In genomic region chr11:117816151-117816741, GRCh38 we compare ENCODE assay signal across 8 cellular contexts. TPM values are rescaled to one million over a fixed set of nuclear protein-coding genes. Genes with fewer than 3 reads are reported as not detected.
A peak's percentile ranks its signal among the peaks of the same experiment; 100 is the strongest.
DNase-seq lines count a peak whose midpoint lies in the region; ATAC-seq and TF ChIP-seq lines count a peak whose summit lies in the region.

No MANE protein-coding gene starts in this region.

- peaks cover 57% of the 10 kb centered on the region for H3K4me1 Mint-ChIP-seq in T-helper 1 cell treated with Interleukin-12 subunit alpha and Interleukin-12 subunit beta and Interleukin-4 antibody, amounts not matched to agents 30 μg/mL and 1 μg/mL, for 36 hours (ENCODE audit: low read depth)

- H3K9ac ChIP-seq in subcutaneous abdominal adipose tissue (ENCODE audit: low read length in 5 of 5) = peak overlapping the region in 1 of 5 donors; percentile 22

- no peak for TF ChIP-seq CTCF in GM13977 (IDR thresholded peaks at IDR 0.05; ENCODE audit: extremely low read depth, insufficient read depth, missing control alignments)

- H3K4me1 ChIP-seq in subcutaneous abdominal adipose tissue (ENCODE audit: control insufficient read depth in 5 of 5, insufficient read depth in 5 of 5, low read length in 5 of 5) = peaks cover 0 to 39% (median 34%) of the 10 kb centered on the region in 5 donors

- no peaks in the 10 kb centered on the region for H3K9me3 ChIP-seq in subcutaneous abdominal adipose tissue (ENCODE audit: control insufficient read depth in 5 of 5, low read length in 5 of 5)

- H3K4me3 Mint-ChIP-seq in T-helper 1 cell treated with Interleukin-12 subunit alpha and Interleukin-12 subunit beta and Interleukin-4 antibody, amounts not matched to agents 30 μg/mL and 1 μg/mL, for 36 hours = peak overlapping the region; percentile 35

- H3K27me3 Mint-ChIP-seq in T-helper 1 cell treated with Interleukin-12 subunit alpha and Interleukin-12 subunit beta and Interleukin-4 antibody, amounts not matched to agents 30 μg/mL and 1 μg/mL, for 36 hours (ENCODE audit: low read depth) = no peaks in the 10 kb centered on the region

- H3K4me3 ChIP-seq in subcutaneous abdominal adipose tissue (ENCODE audit: low read depth in 1 of 5, low read length in 5 of 5) = peak overlapping the region in 3 of 5 donors; percentile 17 to 39 (median 38)

- H3K36me3 ChIP-seq in subcutaneous abdominal adipose tissue (ENCODE audit: control insufficient read depth in 5 of 5, insufficient read depth in 5 of 5, low read length in 5 of 5) = no peaks in the 10 kb centered on the region

- H3K9me3 Mint-ChIP-seq in T-helper 1 cell treated with Interleukin-12 subunit alpha and Interleukin-12 subunit beta and Interleukin-4 antibody, amounts not matched to agents 30 μg/mL and 1 μg/mL, for 36 hours = no peaks in the 10 kb centered on the region

- in situ Hi-C loops in GM13977 (cut with MboI; ENCODE audit: low pct_unique_long_range_greater_than_20kb, low sequenced_read_pairs, unreplicated experiment) = no loop called here

- peak; percentile 20 for ATAC-seq in left ventricle myocardium superior

- H3K27ac ChIP-seq in subcutaneous abdominal adipose tissue (ENCODE audit: low read depth, low read length) = peak overlapping the region; percentile 30

- peaks cover 0 to 12% (median 0%) of the 10 kb centered on the region in 5 donors for H3K27me3 ChIP-seq in subcutaneous abdominal adipose tissue (ENCODE audit: control insufficient read depth in 5 of 5, insufficient read depth in 4 of 5, low read length in 5 of 5)

- peak overlapping the region; percentile 93 for H3K27ac Mint-ChIP-seq in T-helper 1 cell treated with Interleukin-12 subunit alpha and Interleukin-12 subunit beta and Interleukin-4 antibody, amounts not matched to agents 30 μg/mL and 1 μg/mL, for 36 hours

- peaks cover 4% of the 10 kb centered on the region for H3K36me3 Mint-ChIP-seq in T-helper 1 cell treated with Interleukin-12 subunit alpha and Interleukin-12 subunit beta and Interleukin-4 antibody, amounts not matched to agents 30 μg/mL and 1 μg/mL, for 36 hours (ENCODE audit: low read depth)

- intact Hi-C loops in left ventricle myocardium superior (cut with micrococcal nuclease) = loop anchor here (10.0 kb wide), 1 partner anchor 239 kb away; no protein-coding TSS in a partner anchor

- DNase-seq in T-helper 1 cell (no peak), SW480 (ENCODE audit: low spot score) (peak; percentile 59), left ventricle myocardium superior (no peak), NCI-H526 treated with DMSO at 0.1 percent for 48 hours (lab: John Stamatoyannopoulos, UW) (no peak), GM13977 (ENCODE audit: low spot score) (no peak)
- DNase-seq in stimulated activated CD4-positive, alpha-beta T cell treated with anti-CD3 and anti-CD28 coated beads, Interleukin-2, amount 100 ng/mL, for 24 hours = no peak

RNA-seq across cellular contexts. Expression of gene FXYD2, which starts 8.3 kb away (rescaled TPM):
- 1.4 TPM for total RNA-seq in left ventricle myocardium superior

RNA-seq across cellular contexts. Expression of gene DSCAML1, which starts 19.2 kb away (rescaled TPM):
- 1.2 TPM for total RNA-seq in left ventricle myocardium superior
